Comparison of ENCODE assay signal across 28 cellular contexts in genomic region chr3:95343767-95344166, GRCh38.
"Had no signal": no experiment of that assay in that cellular context is flagged by ENCODE, and none has a peak within 500 bp of the region (broad histone marks: within the 10 kb centered on the region; RNA-seq: fewer than 3 reads in every experiment).

No MANE protein-coding gene starts in this region.

- H3K4me3 ChIP-seq: ascending aorta, gastroesophageal sphincter, hepatocyte, neural progenitor cell, right atrium auricular region, smooth muscle cell, upper lobe of left lung, vagina had no signal

- H3K27ac ChIP-seq: ascending aorta, gastroesophageal sphincter, hepatocyte, neural progenitor cell, right atrium auricular region, upper lobe of left lung, vagina had no signal

- H3K27me3 Mint-ChIP-seq: activated CD4-positive, alpha-beta memory T cell treated with anti-CD3 and anti-CD28 coated beads for 36 hours; activated CD4-positive, alpha-beta T cell treated with anti-CD3 and anti-CD28 coated beads, Interleukin-2, amount 10 ng/mL, durations not matched to agents 24 days and 14 days; activated naive CD4-positive, alpha-beta T cell treated with anti-CD3 and anti-CD28 coated beads, Interleukin-2, amount 10 ng/mL, durations not matched to agents 7 days and 5 days; activated naive CD8-positive, alpha-beta T cell treated with anti-CD3 and anti-CD28 coated beads, Interleukin-2, amount 10 ng/mL, durations not matched to agents 7 days and 5 days; activated T-cell treated with anti-CD3 and anti-CD28 coated beads, Interleukin-2, amount 50 U/mL, for 24 hours; naive thymus-derived CD8-positive, alpha-beta T cell; stimulated activated memory B cell treated with anti-CD40 and anti-IgM and Interleukin-4, amounts not matched to agents 10 μg/mL and 1 μg/mL and 100 μg/mL, for 72 hours; stimulated activated naive CD8-positive, alpha-beta T cell treated with anti-CD3 and anti-CD28 coated beads, Interleukin-15, amount 100 ng/mL, for 72 hours had no signal

- H3K36me3 ChIP-seq: ascending aorta, gastroesophageal sphincter, neural progenitor cell, right atrium auricular region, upper lobe of left lung, vagina had no signal

- H2AFZ ChIP-seq: hepatocyte, neural progenitor cell had no signal

- H3K27me3 ChIP-seq: ascending aorta, gastroesophageal sphincter, hepatocyte, neural progenitor cell, right atrium auricular region, upper lobe of left lung, vagina had no signal

- ATAC-seq: gastroesophageal sphincter; left cardiac atrium; naive thymus-derived CD8-positive, alpha-beta T cell; stimulated activated memory B cell treated with anti-CD40 and anti-IgM and Interleukin-4, amounts not matched to agents 10 μg/mL and 1 μg/mL and 100 μg/mL, for 72 hours; stimulated activated naive CD8-positive, alpha-beta T cell treated with anti-CD3 and anti-CD28 coated beads, Interleukin-15, amount 100 ng/mL, for 72 hours had no signal

- H3K36me3 Mint-ChIP-seq: activated CD4-positive, alpha-beta memory T cell treated with anti-CD3 and anti-CD28 coated beads for 36 hours; activated naive CD4-positive, alpha-beta T cell treated with anti-CD3 and anti-CD28 coated beads, Interleukin-2, amount 10 ng/mL, durations not matched to agents 7 days and 5 days; activated naive CD8-positive, alpha-beta T cell treated with anti-CD3 and anti-CD28 coated beads, Interleukin-2, amount 10 ng/mL, durations not matched to agents 7 days and 5 days; brain; naive thymus-derived CD8-positive, alpha-beta T cell; neural progenitor cell; stimulated activated memory B cell treated with anti-CD40 and anti-IgM and Interleukin-4, amounts not matched to agents 10 μg/mL and 1 μg/mL and 100 μg/mL, for 72 hours had no signal

- H3K4me1 ChIP-seq: ascending aorta, gastroesophageal sphincter, neural progenitor cell, right atrium auricular region, upper lobe of left lung, vagina had no signal

- H3K9me3 ChIP-seq: ascending aorta, gastroesophageal sphincter, right atrium auricular region, upper lobe of left lung, vagina had no signal

- H3K9ac ChIP-seq: neural progenitor cell had no signal

- H3K4me1 Mint-ChIP-seq: activated CD4-positive, alpha-beta T cell treated with anti-CD3 and anti-CD28 coated beads, Interleukin-2, amount 10 ng/mL, durations not matched to agents 24 days and 14 days; activated naive CD4-positive, alpha-beta T cell treated with anti-CD3 and anti-CD28 coated beads, Interleukin-2, amount 10 ng/mL, durations not matched to agents 7 days and 5 days; activated naive CD8-positive, alpha-beta T cell treated with anti-CD3 and anti-CD28 coated beads, Interleukin-2, amount 10 ng/mL, durations not matched to agents 7 days and 5 days; brain; naive thymus-derived CD8-positive, alpha-beta T cell; neural progenitor cell; stimulated activated memory B cell treated with anti-CD40 and anti-IgM and Interleukin-4, amounts not matched to agents 10 μg/mL and 1 μg/mL and 100 μg/mL, for 72 hours; stimulated activated naive CD8-positive, alpha-beta T cell treated with anti-CD3 and anti-CD28 coated beads, Interleukin-15, amount 100 ng/mL, for 72 hours had no signal

- H3K9me3 Mint-ChIP-seq: activated CD4-positive, alpha-beta T cell treated with anti-CD3 and anti-CD28 coated beads, Interleukin-2, amount 10 ng/mL, durations not matched to agents 24 days and 14 days; neural progenitor cell had no signal

- DNase-seq: activated CD4-positive, alpha-beta memory T cell treated with anti-CD3 and anti-CD28 coated beads for 36 hours; activated CD4-positive, alpha-beta T cell treated with anti-CD3 and anti-CD28 coated beads, Interleukin-2, amount 10 ng/mL, durations not matched to agents 24 days and 14 days; activated CD4-positive, CD25-positive, alpha-beta regulatory T cell treated with anti-CD3 and anti-CD28 coated beads, Interleukin-2, amount 50 U/mL, for 72 hours; activated CD8-positive, alpha-beta memory T cell treated with anti-CD3 and anti-CD28 coated beads, Interleukin-2, amount 50 U/mL, for 4 hours; activated gamma-delta T cell; activated naive CD4-positive, alpha-beta T cell treated with anti-CD3 and anti-CD28 coated beads, Interleukin-2, amount 10 ng/mL, durations not matched to agents 7 days and 5 days; activated naive CD8-positive, alpha-beta T cell treated with anti-CD3 and anti-CD28 coated beads, Interleukin-2, amount 10 ng/mL, durations not matched to agents 7 days and 5 days; activated T-cell treated with anti-CD3 and anti-CD28 coated beads, Interleukin-2, amount 50 U/mL, for 24 hours; cortex of kidney; left cardiac atrium; mammary epithelial cell; midbrain; naive thymus-derived CD8-positive, alpha-beta T cell; stimulated activated CD4-positive, alpha-beta T cell treated with anti-CD3 and anti-CD28 coated beads, Interleukin-1b, Interleukin-23, amount 100 ng/mL, for 48 hours; stimulated activated CD4-positive, alpha-beta T cell treated with anti-CD3 and anti-CD28 coated beads, Interleukin-4, amount 100 ng/mL, for 4 hours; stimulated activated CD8-positive, alpha-beta memory T cell treated with anti-CD3 and anti-CD28 coated beads, Interleukin-4, amount 100 ng/mL, for 48 hours; stimulated activated naive CD8-positive, alpha-beta T cell treated with anti-CD3 and anti-CD28 coated beads, Interleukin-15, amount 100 ng/mL, for 72 hours; substantia nigra; upper lobe of left lung had no signal

- H3K79me2 ChIP-seq: hepatocyte had no signal

- H3K4me3 Mint-ChIP-seq: activated CD4-positive, alpha-beta memory T cell treated with anti-CD3 and anti-CD28 coated beads for 36 hours; activated CD4-positive, alpha-beta T cell treated with anti-CD3 and anti-CD28 coated beads, Interleukin-2, amount 10 ng/mL, durations not matched to agents 24 days and 14 days; activated naive CD4-positive, alpha-beta T cell treated with anti-CD3 and anti-CD28 coated beads, Interleukin-2, amount 10 ng/mL, durations not matched to agents 7 days and 5 days; activated naive CD8-positive, alpha-beta T cell treated with anti-CD3 and anti-CD28 coated beads, Interleukin-2, amount 10 ng/mL, durations not matched to agents 7 days and 5 days; activated T-cell treated with anti-CD3 and anti-CD28 coated beads, Interleukin-2, amount 50 U/mL, for 24 hours; brain; naive thymus-derived CD8-positive, alpha-beta T cell; neural progenitor cell; stimulated activated memory B cell treated with anti-CD40 and anti-IgM and Interleukin-4, amounts not matched to agents 10 μg/mL and 1 μg/mL and 100 μg/mL, for 72 hours; stimulated activated naive CD8-positive, alpha-beta T cell treated with anti-CD3 and anti-CD28 coated beads, Interleukin-15, amount 100 ng/mL, for 72 hours had no signal

- H3K27ac Mint-ChIP-seq: activated CD4-positive, alpha-beta memory T cell treated with anti-CD3 and anti-CD28 coated beads for 36 hours; activated CD4-positive, alpha-beta T cell treated with anti-CD3 and anti-CD28 coated beads, Interleukin-2, amount 10 ng/mL, durations not matched to agents 24 days and 14 days; activated naive CD4-positive, alpha-beta T cell treated with anti-CD3 and anti-CD28 coated beads, Interleukin-2, amount 10 ng/mL, durations not matched to agents 7 days and 5 days; activated naive CD8-positive, alpha-beta T cell treated with anti-CD3 and anti-CD28 coated beads, Interleukin-2, amount 10 ng/mL, durations not matched to agents 7 days and 5 days; activated T-cell treated with anti-CD3 and anti-CD28 coated beads, Interleukin-2, amount 50 U/mL, for 24 hours; brain; naive thymus-derived CD8-positive, alpha-beta T cell; neural progenitor cell; stimulated activated memory B cell treated with anti-CD40 and anti-IgM and Interleukin-4, amounts not matched to agents 10 μg/mL and 1 μg/mL and 100 μg/mL, for 72 hours; stimulated activated naive CD8-positive, alpha-beta T cell treated with anti-CD3 and anti-CD28 coated beads, Interleukin-15, amount 100 ng/mL, for 72 hours had no signal

- H3K4me2 ChIP-seq: neural progenitor cell, smooth muscle cell had no signal
